Comparison of ENCODE assay signal across 13 cellular contexts in genomic region chr22:46828323-46829139, GRCh38.
DNase-seq lines count a peak whose midpoint lies in the region; ATAC-seq and TF ChIP-seq lines count a peak whose summit lies in the region.
"Had no signal": no experiment of that assay in that cellular context is flagged by ENCODE, and none has a peak within 500 bp of the region (broad histone marks: within the 10 kb centered on the region; RNA-seq: fewer than 3 reads in every experiment).

No MANE protein-coding gene starts in this region.

- peaks cover 26% of the 10 kb centered on the region for H3K36me3 Mint-ChIP-seq in Caco-2 (ENCODE audit: insufficient read depth, unreplicated experiment)
- peaks cover 3% of the 10 kb centered on the region for H3K36me3 Mint-ChIP-seq in chondrocyte (ENCODE audit: low read depth)
- peaks cover 56% of the 10 kb centered on the region for H3K36me3 Mint-ChIP-seq in nephron (ENCODE audit: low read depth)

- no TSS peak for BruUV-seq in Caco-2 (replicated peaks; lab: Mats Ljungman, UMichigan)

- H3K9ac ChIP-seq in HUES6 (ENCODE audit: low read length), result no peak overlapping the region

- peak overlapping the region; percentile 29 for H3K27ac Mint-ChIP-seq in Caco-2 (ENCODE audit: unreplicated experiment)
- H3K27ac Mint-ChIP-seq in chondrocyte (ENCODE audit: unreplicated experiment), result peak overlapping the region; percentile 95
- H3K27ac Mint-ChIP-seq in nephron, result peak overlapping the region; percentile 83 to 94 (median 93)

- TF ChIP-seq CTCF in Caco-2 (IDR thresholded peaks at IDR 0.05; ENCODE audit: insufficient read depth in 1 of 2, low read depth in 1 of 2, low read length in 1 of 2, severe bottlenecking in 1 of 2, unreplicated experiment in 1 of 2) (no peak), chondrocyte (IDR thresholded peaks at IDR 0.05) (no peak), nephron (IDR thresholded peaks at IDR 0.05; ENCODE audit: unreplicated experiment in 3 of 3) (no peak)

- H3K27me3 Mint-ChIP-seq in Caco-2 (ENCODE audit: insufficient read depth, unreplicated experiment), result no peaks in the 10 kb centered on the region
- H3K27me3 Mint-ChIP-seq in chondrocyte (ENCODE audit: low read depth), result no peaks in the 10 kb centered on the region
- peaks cover 4% of the 10 kb centered on the region for H3K27me3 Mint-ChIP-seq in nephron (ENCODE audit: low read depth)

- ATAC-seq in HG03565 (IDR thresholded peaks at IDR 0.05; ENCODE audit: unreplicated experiment), result no peak
- ATAC-seq: gastroesophageal sphincter had no signal

- H3K9me3 ChIP-seq in Caco-2 (no peaks in the 10 kb centered on the region), HUES6 (ENCODE audit: control insufficient read depth, insufficient read depth, low read depth, low read length) (no peaks in the 10 kb centered on the region)
- H3K9me3 ChIP-seq: gastroesophageal sphincter had no signal

- H3K27ac ChIP-seq in HUES6 (ENCODE audit: low read depth, low read length), result 0 out of 2 replicates have a peak overlapping the region, but pooled peaks have one; percentile 25
- H3K27ac ChIP-seq: gastroesophageal sphincter had no signal

- no peak overlapping the region for H3K4me3 Mint-ChIP-seq in Caco-2 (ENCODE audit: unreplicated experiment)
- H3K4me3 Mint-ChIP-seq in chondrocyte (ENCODE audit: unreplicated experiment), result no peak overlapping the region
- H3K4me3 Mint-ChIP-seq in nephron, result no peak overlapping the region

- peaks cover 2% of the 10 kb centered on the region; the same call in 1 of the 2 replicates for H3K36me3 ChIP-seq in Caco-2 (ENCODE audit: control insufficient read depth, insufficient read depth, low read length)
- H3K36me3 ChIP-seq in HUES6 (ENCODE audit: control insufficient read depth, insufficient read depth, low read length), result peaks cover 9% of the 10 kb centered on the region; the same call in 1 of the 2 replicates

- H3K4me1 Mint-ChIP-seq in Caco-2 (ENCODE audit: low read depth, unreplicated experiment) (peaks cover 11% of the 10 kb centered on the region), chondrocyte (ENCODE audit: low read depth) (peaks cover 54% of the 10 kb centered on the region), nephron (peaks cover 27% of the 10 kb centered on the region)

- POLR2A ChIA-PET in Caco-2 (lab: Charles Lee), result no interaction called here

- DNase-seq in Caco-2, result no peak
- DNase-seq in chondrocyte (ENCODE audit: low spot score), result no peak
- DNase-seq in NCI-H2081 (lab: John Stamatoyannopoulos, UW), result no peak
- no peak for DNase-seq in DMS53 treated with DMSO at 0.1 percent for 48 hours (lab: John Stamatoyannopoulos, UW; ENCODE audit: unreplicated experiment)
- no peak for DNase-seq in activated gamma-delta T cell treated with Interleukin-2 at 50 U/mL for 16 hours
- DNase-seq: activated CD4-positive, CD25-positive, alpha-beta regulatory T cell; NCI-H2227 treated with DMSO at 0.1 percent for 48 hours; stimulated activated CD4-positive, alpha-beta T cell treated with anti-CD3 and anti-CD28 coated beads, Interleukin-4, amount 100 ng/mL, for 24 hours; stimulated activated naive CD4-positive, alpha-beta T cell treated with Interleukin-2 at 50 U/mL for 16 hours had no signal

- no peak overlapping the region for H3K4me3 ChIP-seq in Caco-2 (ENCODE audit: low read depth, low read length)
- no peak overlapping the region for H3K4me3 ChIP-seq in HUES6 (ENCODE audit: low read depth, low read length)
- H3K4me3 ChIP-seq: gastroesophageal sphincter had no signal

- H3K4me1 ChIP-seq in Caco-2 (no peaks in the 10 kb centered on the region), HUES6 (ENCODE audit: control insufficient read depth, insufficient read depth, low read length) (peaks cover 21% of the 10 kb centered on the region)

- intact Hi-C loops in Caco-2 (cut with micrococcal nuclease; ENCODE audit: unreplicated experiment), result no loop called here

- H3K9me3 Mint-ChIP-seq in Caco-2 (ENCODE audit: unreplicated experiment) (no peaks in the 10 kb centered on the region), chondrocyte (ENCODE audit: low read depth) (no peaks in the 10 kb centered on the region), nephron (peaks cover 3% of the 10 kb centered on the region)

- CTCF ChIA-PET in Caco-2 (lab: Charles Lee), result interaction anchor here (1.0 kb wide), 1 partner anchor 26 kb away, joined by 4 read pairs; no protein-coding TSS in a partner anchor

- H3K27me3 ChIP-seq in Caco-2 (replicated peaks; ENCODE audit: control insufficient read depth, insufficient read depth, low read length) (no peaks in the 10 kb centered on the region), HUES6 (ENCODE audit: control insufficient read depth, insufficient read depth, low read length) (no peaks in the 10 kb centered on the region)
- H3K27me3 ChIP-seq: gastroesophageal sphincter had no signal

Comparison
In these comparisons a context has a peak if more than half of its experiments do, and no peak if none do; other contexts are left out.
1. H3K27ac Mint-ChIP-seq: peak in every context shown above with its lines; median percentile 95 in chondrocyte; 93 in nephron; 29 in Caco-2.